Comparison of ENCODE assay signal across 8 cellular contexts in the genomic region with DNA sequence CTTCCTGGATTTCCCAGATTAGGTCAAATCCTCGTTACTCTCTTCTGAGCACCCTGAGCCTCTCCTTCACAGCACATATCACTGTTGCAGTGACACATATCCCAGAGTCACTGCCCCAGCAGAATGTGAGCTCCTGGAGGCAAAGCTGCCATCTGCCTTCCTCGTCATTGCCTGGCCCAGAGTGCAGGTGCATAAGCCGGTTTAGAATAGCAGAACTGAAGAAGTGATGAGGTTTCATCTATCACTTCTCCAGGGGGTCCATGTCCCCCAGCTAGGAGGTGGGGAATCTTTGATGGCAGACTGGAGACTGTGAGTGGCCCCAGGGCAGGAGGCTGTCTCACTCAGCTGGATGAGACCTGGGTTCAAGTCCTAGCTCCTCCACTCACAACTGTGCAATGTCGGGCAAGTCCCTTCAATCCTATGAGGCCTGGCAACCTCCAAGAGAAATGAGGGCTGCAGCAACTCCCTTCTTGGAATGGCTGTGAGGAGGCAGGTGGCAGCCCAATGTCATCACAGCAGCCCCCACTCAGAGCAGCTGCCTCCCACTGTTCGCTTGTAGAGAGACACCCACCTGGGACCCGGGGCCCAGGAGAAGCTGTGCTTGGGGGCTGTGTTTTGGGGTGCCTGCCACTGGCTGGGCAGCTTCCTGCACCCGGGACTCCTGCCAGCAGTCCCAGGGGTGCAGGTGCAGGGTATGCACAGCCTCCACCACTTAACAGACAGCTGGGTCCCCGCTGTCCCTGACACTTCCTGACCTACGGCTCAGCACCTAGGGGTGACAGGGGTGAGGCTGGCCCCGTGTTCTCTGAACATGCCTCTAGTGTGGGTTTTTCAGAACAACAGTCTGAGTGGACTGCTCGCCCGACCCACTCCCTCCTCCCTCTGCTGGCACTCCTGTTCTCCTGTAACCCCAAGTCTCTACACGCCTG. TPM values are rescaled to one million over a fixed set of nuclear protein-coding genes. Genes with fewer than 3 reads are reported as not detected.
A peak's percentile ranks its signal among the peaks of the same experiment; 100 is the strongest.
DNase-seq lines count a peak whose midpoint lies in the region; ATAC-seq, FAIRE-seq and TF ChIP-seq lines count a peak whose summit lies in the region.

No MANE protein-coding gene starts in this region.

- no peak for TF ChIP-seq CTCF in GM13977 (IDR thresholded peaks at IDR 0.05; ENCODE audit: extremely low read depth, insufficient read depth, missing control alignments)
- TF ChIP-seq CTCF in foreskin keratinocyte (conservative IDR thresholded peaks at IDR 0.05): no peak

- H3K4me1 ChIP-seq in foreskin keratinocyte: no peaks in the 10 kb centered on the region

- no peak overlapping the region for H3K27ac ChIP-seq in foreskin keratinocyte

- in situ Hi-C loops in GM13977 (cut with MboI; ENCODE audit: low pct_unique_long_range_greater_than_20kb, low sequenced_read_pairs, unreplicated experiment): no loop called here

- DNase-seq in GM13977 (ENCODE audit: low spot score): peak; percentile 34
- DNase-seq in left colon: peak in 1 of 2 donors; percentile 24
- no peak for DNase-seq in DMS53 treated with DMSO at 0.1 percent for 48 hours (lab: John Stamatoyannopoulos, UW; ENCODE audit: unreplicated experiment)
- no peak for DNase-seq in GM03348 (ENCODE audit: low spot score)
- DNase-seq in foreskin keratinocyte: no peak
- DNase-seq in RCC 7860 (ENCODE audit: low spot score): no peak

- intact Hi-C loops in left colon (cut with DNase I, micrococcal nuclease): no loop called here

- H3K27me3 ChIP-seq in foreskin keratinocyte: no peaks in the 10 kb centered on the region

- ATAC-seq in GM19438 (IDR thresholded peaks at IDR 0.05; ENCODE audit: low read depth, unreplicated experiment) (peak; percentile 52), HG03159 (IDR thresholded peaks at IDR 0.05; ENCODE audit: unreplicated experiment) (peak; percentile 47), left colon (peak; percentile 20), foreskin keratinocyte (no peak)

- FAIRE-seq in RCC 7860 (lab: Jason Lieb, UNC): no peak

RNA-seq across cellular contexts. Expression of a gene that starts 26.1 kb away (rescaled TPM):
- total RNA-seq in left colon (under 1 TPM in 1 of 2 donors, not detected in 1; 0.84 TPM), foreskin keratinocyte (5.6 and 13.0 TPM in 2 replicates)
- 4.7 and 8.6 TPM in 2 replicates for polyA plus RNA-seq in foreskin keratinocyte
